Comparison of ENCODE assay signal across 8 cellular contexts in genomic region chr10:58514102-58514472, GRCh38. TPM values are rescaled to one million over a fixed set of nuclear protein-coding genes. Genes with fewer than 3 reads are reported as not detected.
DNase-seq lines count a peak whose midpoint lies in the region; ATAC-seq and TF ChIP-seq lines count a peak whose summit lies in the region.

No MANE protein-coding gene starts in this region.

- H3K9me3 ChIP-seq in gastrocnemius medialis, result no peaks in the 10 kb centered on the region

- peak in 1 of 2 donors; percentile 10 for ATAC-seq in gastrocnemius medialis
- ATAC-seq in HG02870 (IDR thresholded peaks at IDR 0.05; ENCODE audit: unreplicated experiment), result no peak

- H3K36me3 ChIP-seq in gastrocnemius medialis, result no peaks in the 10 kb centered on the region

- peaks cover 7% of the 10 kb centered on the region for H3K4me1 Mint-ChIP-seq in T-helper 2 cell treated with Interferon-gamma antibody and Interleukin-4, amounts not matched to agents 5 μg/mL and 100 μg/mL, for 36 hours (ENCODE audit: low read depth)

- peak overlapping the region; percentile 82 to 86 (median 84) for H3K27ac ChIP-seq in gastrocnemius medialis

- H3K4me3 ChIP-seq in foreskin fibroblast (ENCODE audit: low read depth in 1 of 2, low read length in 2 of 2) (peak overlapping the region; percentile 70 to 83), gastrocnemius medialis (peak overlapping the region; percentile 64 to 76 (median 71))

- H3K36me3 Mint-ChIP-seq in T-helper 2 cell treated with Interferon-gamma antibody and Interleukin-4, amounts not matched to agents 5 μg/mL and 100 μg/mL, for 36 hours (ENCODE audit: low read depth), result peaks cover 1% of the 10 kb centered on the region

- no peak overlapping the region for H3K27ac Mint-ChIP-seq in T-helper 2 cell treated with Interferon-gamma antibody and Interleukin-4, amounts not matched to agents 5 μg/mL and 100 μg/mL, for 36 hours

- peak overlapping the region; percentile 63 for H3K4me3 Mint-ChIP-seq in T-helper 2 cell treated with Interferon-gamma antibody and Interleukin-4, amounts not matched to agents 5 μg/mL and 100 μg/mL, for 36 hours

- in situ Hi-C loops in gastrocnemius medialis (cut with MboI; ENCODE audit: low sequenced_read_pairs in 4 of 4), result loop anchor here in 1 of 4 donors (10.0 kb wide), 1 partner anchor 131 kb away; no protein-coding TSS in a partner anchor

- H3K27me3 ChIP-seq in gastrocnemius medialis, result no peaks in the 10 kb centered on the region

- DNase-seq in EL (peak; percentile 28), foreskin fibroblast (peak in 1 of 2 donors; percentile 13), gastrocnemius medialis (no peak), NCI-H1105 (lab: John Stamatoyannopoulos, UW) (no peak), NCI-H748 treated with DMSO at 0.1 percent for 48 hours (lab: John Stamatoyannopoulos, UW) (no peak), T-helper 9 cell (no peak)
- DNase-seq in T-helper 2 cell treated with Interferon-gamma antibody and Interleukin-4, amounts not matched to agents 5 μg/mL and 100 μg/mL, for 36 hours (ENCODE audit: low spot score), result no peak

- H3K27me3 Mint-ChIP-seq in T-helper 2 cell treated with Interferon-gamma antibody and Interleukin-4, amounts not matched to agents 5 μg/mL and 100 μg/mL, for 36 hours (ENCODE audit: low read depth), result peaks cover 27% of the 10 kb centered on the region

- H3K9me3 Mint-ChIP-seq in T-helper 2 cell treated with Interferon-gamma antibody and Interleukin-4, amounts not matched to agents 5 μg/mL and 100 μg/mL, for 36 hours, result no peaks in the 10 kb centered on the region

- peaks cover 13 to 19% of the 10 kb centered on the region in 2 donors for H3K4me1 ChIP-seq in gastrocnemius medialis

- intact Hi-C loops in gastrocnemius medialis (cut with DNase I; ENCODE audit: low total_unique reads), result loop anchor here (5.0 to 10.0 kb wide), 3 partner anchors 99 to 268 kb away; partner anchors contain the start of gene UBE2D1

- TF ChIP-seq CTCF in foreskin fibroblast (IDR thresholded peaks at IDR 0.05; ENCODE audit: low read depth, low read length) (no peak), gastrocnemius medialis (IDR thresholded peaks at IDR 0.05 in 4 of 5, conservative IDR thresholded peaks at IDR 0.05 in 1 of 5) (no peak)

- no peak for TF ChIP-seq POLR2A in gastrocnemius medialis (IDR thresholded peaks at IDR 0.05)

RNA-seq across cellular contexts. Expression of gene BICC1, which starts 1.4 kb away (rescaled TPM):
- total RNA-seq in gastrocnemius medialis, result 10 to 100 TPM in 2 of 4 donors, 1 to 10 TPM in 2; 4.7 to 29.7 (median 18.0) TPM
